Comparison of ENCODE assay signal across 2 cellular contexts in the genomic region with DNA sequence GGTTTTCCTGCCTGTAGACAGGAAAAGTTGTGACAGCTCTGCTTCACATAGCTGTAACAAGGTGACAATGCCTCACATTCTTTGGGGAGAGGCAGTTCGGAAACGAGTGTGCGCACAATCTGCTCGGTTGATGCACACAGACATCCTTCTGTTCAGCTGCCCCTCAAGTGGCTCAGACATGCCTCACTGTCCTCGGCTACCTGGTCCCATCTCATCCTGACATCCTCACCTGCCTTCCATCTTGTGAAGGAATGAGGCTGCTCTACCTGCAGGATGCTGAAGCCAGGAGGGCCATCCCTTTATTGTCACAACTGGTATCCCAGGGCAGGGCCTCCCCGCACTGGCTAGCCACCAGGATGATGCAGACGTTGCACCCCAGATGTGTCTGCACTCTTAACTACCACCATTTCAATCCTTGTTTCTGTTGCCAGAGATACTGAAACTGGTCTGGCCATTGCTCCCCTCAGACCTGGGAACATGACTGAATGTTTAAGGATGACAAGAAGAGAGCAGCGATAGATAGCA.
A peak's percentile ranks its signal among the peaks of the same experiment; 100 is the strongest.
TF ChIP-seq lines count a peak whose summit lies in the region.

No MANE protein-coding gene starts in this region.

TF ChIP-seq in HepG2, 621 proteins besides CTCF, POLR2A, EP300 and RAD21:
- TF ChIP-seq RBM22 (optimal IDR thresholded peaks at IDR 0.05; ENCODE audit: low read length) (peak; percentile 43), HDAC2 (CRISPR knock-in tag; IDR thresholded peaks at IDR 0.05) (no peak)

TF ChIP-seq in GM12878, 131 proteins besides CTCF, POLR2A, EP300 and RAD21:
- TF ChIP-seq PKNOX1 (IDR thresholded peaks at IDR 0.05) (no peak), TAF1 (IDR thresholded peaks at IDR 0.05; ENCODE audit: borderline replicate concordance, low read depth, low read length) (no peak), IRF4 (IDR thresholded peaks at IDR 0.05; ENCODE audit: low read depth, low read length) (no peak), BCL11A (IDR thresholded peaks at IDR 0.05; ENCODE audit: low read depth, low read length) (no peak), MEF2A (IDR thresholded peaks at IDR 0.05; ENCODE audit: insufficient read depth, low read depth, low read length) (no peak), IRF5 (IDR thresholded peaks at IDR 0.05; ENCODE audit: borderline replicate concordance) (no peak)
- TF ChIP-seq, protein P1, sequence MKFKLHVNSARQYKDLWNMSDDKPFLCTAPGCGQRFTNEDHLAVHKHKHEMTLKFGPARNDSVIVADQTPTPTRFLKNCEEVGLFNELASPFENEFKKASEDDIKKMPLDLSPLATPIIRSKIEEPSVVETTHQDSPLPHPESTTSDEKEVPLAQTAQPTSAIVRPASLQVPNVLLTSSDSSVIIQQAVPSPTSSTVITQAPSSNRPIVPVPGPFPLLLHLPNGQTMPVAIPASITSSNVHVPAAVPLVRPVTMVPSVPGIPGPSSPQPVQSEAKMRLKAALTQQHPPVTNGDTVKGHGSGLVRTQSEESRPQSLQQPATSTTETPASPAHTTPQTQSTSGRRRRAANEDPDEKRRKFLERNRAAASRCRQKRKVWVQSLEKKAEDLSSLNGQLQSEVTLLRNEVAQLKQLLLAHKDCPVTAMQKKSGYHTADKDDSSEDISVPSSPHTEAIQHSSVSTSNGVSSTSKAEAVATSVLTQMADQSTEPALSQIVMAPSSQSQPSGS (IDR thresholded peaks at IDR 0.05; ENCODE audit: low read length), result no peak
